Comparison of ENCODE assay signal across 1 cellular context in genomic region chr18:49584951-49585350, GRCh38. TPM values are rescaled to one million over a fixed set of nuclear protein-coding genes. Genes with fewer than 3 reads are reported as not detected.
"Had no signal": no experiment of that assay in that cellular context is flagged by ENCODE, and none has a peak within 500 bp of the region (broad histone marks: within the 10 kb centered on the region; RNA-seq: fewer than 3 reads in every experiment).

No MANE protein-coding gene starts in this region.

RNA-seq across cellular contexts. Expression of gene LIPG, which starts 23.1 kb away (rescaled TPM):
- total RNA-seq: HFFc6 had no signal
